ENCODE assay signal across 8 cellular contexts in genomic region chr17:43388198-43389021, GRCh38. TPM values are rescaled to one million over a fixed set of nuclear protein-coding genes. Genes with fewer than 3 reads are reported as not detected.
DNase-seq lines count a peak whose midpoint lies in the region; ATAC-seq and TF ChIP-seq lines count a peak whose summit lies in the region.

No MANE protein-coding gene starts in this region.

- H3K4me1 Mint-ChIP-seq in activated naive CD4-positive, alpha-beta T cell treated with anti-CD3 and anti-CD28 coated beads, Interleukin-2, amount 50 U/mL, for 24 hours = peaks cover 33% of the 10 kb centered on the region

- peak; percentile 44 for TF ChIP-seq POLR2A in NB4 (IDR thresholded peaks at IDR 0.05; ENCODE audit: extremely low read depth, insufficient read length)

- H3K9ac ChIP-seq in SK-N-MC (ENCODE audit: insufficient read length) = peak overlapping the region; percentile 75

- DNase-seq in EL (peak; percentile 94), HCEC 1CT (peak; percentile 88), NB4 (ENCODE audit: low read depth) (peak; percentile 94), SK-N-MC (ENCODE audit: low read depth, low spot score) (no peak), glomerular endothelial cell (ENCODE audit: extremely low read depth, low read depth, low spot score) (peak; percentile 41), omental fat pad (ENCODE audit: low spot score) (peak; percentile 85)

- no peaks in the 10 kb centered on the region for H3K36me3 Mint-ChIP-seq in activated naive CD4-positive, alpha-beta T cell treated with anti-CD3 and anti-CD28 coated beads, Interleukin-2, amount 50 U/mL, for 24 hours

- peak; percentile 90 for ATAC-seq in omental fat pad (ENCODE audit: low FRiP score)

- H3K4me3 ChIP-seq in NB4 (ENCODE audit: low read depth, low read length) = peak overlapping the region; percentile 77
- H3K4me3 ChIP-seq in SK-N-MC = peak overlapping the region; percentile 85

- H3K27ac ChIP-seq in SK-N-MC (peak overlapping the region; percentile 78), temporal lobe (ENCODE audit: low read depth, low read length) (peak overlapping the region; percentile 97)

- no peaks in the 10 kb centered on the region for H3K9me3 Mint-ChIP-seq in activated naive CD4-positive, alpha-beta T cell treated with anti-CD3 and anti-CD28 coated beads, Interleukin-2, amount 50 U/mL, for 24 hours

- no peaks in the 10 kb centered on the region for H3K27me3 Mint-ChIP-seq in activated naive CD4-positive, alpha-beta T cell treated with anti-CD3 and anti-CD28 coated beads, Interleukin-2, amount 50 U/mL, for 24 hours

- no peaks in the 10 kb centered on the region for H3K9me3 ChIP-seq in SK-N-MC (ENCODE audit: low read depth, low read length)

- H3K36me3 ChIP-seq in SK-N-MC (ENCODE audit: insufficient read depth, low read length) = no peaks in the 10 kb centered on the region

- peak overlapping the region; percentile 100 for H3K4me3 Mint-ChIP-seq in activated naive CD4-positive, alpha-beta T cell treated with anti-CD3 and anti-CD28 coated beads, Interleukin-2, amount 50 U/mL, for 24 hours

- TF ChIP-seq CTCF in NB4 (IDR thresholded peaks at IDR 0.05; ENCODE audit: low read depth, low read length) = no peak
- TF ChIP-seq CTCF in omental fat pad (IDR thresholded peaks at IDR 0.05) = no peak

- H3K27ac Mint-ChIP-seq in activated naive CD4-positive, alpha-beta T cell treated with anti-CD3 and anti-CD28 coated beads, Interleukin-2, amount 50 U/mL, for 24 hours = peak overlapping the region; percentile 99

RNA-seq across cellular contexts. Expression of gene ARL4D, which starts 10.4 kb away (rescaled TPM):
- 0.97 and 2.1 TPM in 2 replicates for total RNA-seq in glomerular endothelial cell
- total RNA-seq in omental fat pad = 10 to 100 TPM; 11.8 to 42.8 (median 27.1) TPM
- total RNA-seq in temporal lobe = 34.7 TPM
